10 cellular contexts compared by ENCODE assay signal in genomic region chr1:31376374-31377134, GRCh38. TPM values are rescaled to one million over a fixed set of nuclear protein-coding genes. Genes with fewer than 3 reads are reported as not detected.
A peak's percentile ranks its signal among the peaks of the same experiment; 100 is the strongest.
DNase-seq lines count a peak whose midpoint lies in the region; ATAC-seq and TF ChIP-seq lines count a peak whose summit lies in the region.
"Had no signal": no experiment of that assay in that cellular context is flagged by ENCODE, and none has a peak within 500 bp of the region (broad histone marks: within the 10 kb centered on the region; RNA-seq: fewer than 3 reads in every experiment).

No MANE protein-coding gene starts in this region.

- DNase-seq in GOT3 (lab: John Stamatoyannopoulos, UW) = peak; percentile 54
- peak; percentile 96 for DNase-seq in fibroblast of peridontal ligament (ENCODE audit: extremely low read depth)
- peak; percentile 91 for DNase-seq in putamen (ENCODE audit: low spot score)
- DNase-seq in SIG-M5 (lab: John Stamatoyannopoulos, UW) = no peak
- no peak for DNase-seq in NCI-H345 (lab: John Stamatoyannopoulos, UW)
- no peak for DNase-seq in T-helper 9 cell
- DNase-seq: MV-4-11, upper lobe of left lung had no signal

- no peak for ATAC-seq in HG03342 (IDR thresholded peaks at IDR 0.05; ENCODE audit: unreplicated experiment)

TF ChIP-seq in PFSK-1, 5 proteins besides CTCF, POLR2A, EP300 and RAD21:
- TF ChIP-seq REST (IDR thresholded peaks at IDR 0.05; ENCODE audit: insufficient read depth in 1 of 2, low read depth in 2 of 2, low read length in 2 of 2) = no peak
- TF ChIP-seq TAF1 (IDR thresholded peaks at IDR 0.05; ENCODE audit: borderline replicate concordance, insufficient read depth, low read length) = 0 out of 2 replicates have a peak, but pooled peaks have one; percentile 23
- TF ChIP-seq FOXP2 (optimal IDR thresholded peaks at IDR 0.05; ENCODE audit: borderline replicate concordance, extremely low read depth, extremely low read length, insufficient read depth) = peak; percentile 33

RNA-seq across cellular contexts. Expression of gene FABP3, which starts 3.7 kb away (rescaled TPM):
- 15.8 TPM for polyA plus RNA-seq in PFSK-1 (2012; ENCODE audit: insufficient read length, low read depth)

RNA-seq across cellular contexts. Expression of gene SERINC2, which starts 36.5 kb away (rescaled TPM):
- 430 TPM for polyA plus RNA-seq in PFSK-1 (2012; ENCODE audit: insufficient read length, low read depth)

Comparison
In these comparisons a context has a peak if more than half of its experiments do, and no peak if none do; other contexts are left out.
1. DNase-seq: peak in GOT3 (single experiment), fibroblast of peridontal ligament (single experiment) and putamen (single experiment); none in SIG-M5 (single experiment), NCI-H345 (single experiment) and T-helper 9 cell (single experiment).